Comparison of ENCODE assay signal across 17 cellular contexts in the genomic region with DNA sequence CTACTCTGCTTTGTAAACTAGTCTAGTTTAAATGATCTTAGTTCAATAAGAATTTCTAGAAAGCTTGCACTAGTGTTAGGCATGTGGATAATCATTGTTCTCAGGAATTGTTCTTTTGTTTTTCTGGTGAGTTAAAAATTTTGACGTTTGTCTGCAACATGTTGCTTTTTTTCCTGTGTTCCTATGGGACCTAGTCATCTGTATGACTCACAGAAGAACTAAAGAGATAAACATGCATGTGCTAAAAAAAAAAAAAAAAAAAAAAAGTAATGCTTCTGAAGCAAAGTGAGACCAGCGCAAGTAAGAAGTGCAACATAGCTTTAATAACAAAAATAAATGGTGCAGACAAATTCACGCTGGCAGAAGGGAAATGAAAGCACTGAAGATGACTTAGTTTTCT.
A peak's percentile ranks its signal among the peaks of the same experiment; 100 is the strongest.
DNase-seq lines count a peak whose midpoint lies in the region; TF ChIP-seq lines count a peak whose summit lies in the region.
"Had no signal": no experiment of that assay in that cellular context is flagged by ENCODE, and none has a peak within 500 bp of the region (broad histone marks: within the 10 kb centered on the region; RNA-seq: fewer than 3 reads in every experiment).

No MANE protein-coding gene starts in this region.

- H3K27me3 ChIP-seq in AG04450 (ENCODE audit: control insufficient read depth, insufficient read depth, low read length) (no peaks in the 10 kb centered on the region), brain microvascular endothelial cell (replicated peaks) (no peaks in the 10 kb centered on the region), thyroid gland (no peaks in the 10 kb centered on the region)
- H3K27me3 ChIP-seq: esophagus squamous epithelium, ovary, stomach had no signal

- H3K27ac ChIP-seq in AG04450 (ENCODE audit: low read depth, low read length): no peak overlapping the region
- no peak overlapping the region for H3K27ac ChIP-seq in brain microvascular endothelial cell
- H3K27ac ChIP-seq in thyroid gland: no peak overlapping the region
- H3K27ac ChIP-seq: coronary artery, esophagus squamous epithelium, ovary, stomach had no signal

- no peak for TF ChIP-seq POLR2A in thyroid gland (IDR thresholded peaks at IDR 0.05)

- H3K4me3 ChIP-seq in AG04450 (ENCODE audit: low read depth, low read length): no peak overlapping the region
- no peak overlapping the region for H3K4me3 ChIP-seq in brain microvascular endothelial cell (ENCODE audit: low read depth, low read length)
- H3K4me3 ChIP-seq in thyroid gland (replicated peaks in 1 of 3): no peak overlapping the region
- H3K4me3 ChIP-seq: coronary artery, esophagus squamous epithelium, ovary, stomach had no signal

- 73 to 79% methylated on average over 3 of the region's 3 CpGs for WGBS in thyroid gland, 2 donors

- peak; percentile 1 for DNase-seq in AG04450 (ENCODE audit: low read depth, low spot score)
- DNase-seq in HS-27A (ENCODE audit: low read depth): peak; percentile 57
- peak; percentile 57 for DNase-seq in brain microvascular endothelial cell
- DNase-seq in hepatic stellate cell (ENCODE audit: low spot score): peak; percentile 4
- DNase-seq in thyroid gland: no peak
- no peak for DNase-seq in NCI-H1417 treated with DMSO at 0.1 percent for 48 hours (lab: John Stamatoyannopoulos, UW)
- DNase-seq in activated naive CD4-positive, alpha-beta T cell treated with anti-CD3 and anti-CD28 coated beads, Interleukin-2, amount 50 U/mL, for 16 hours: no peak
- no peak for DNase-seq in DMS153 (lab: John Stamatoyannopoulos, UW)
- DNase-seq: activated CD4-positive, CD25-positive, alpha-beta regulatory T cell; DMS 273 treated with DMSO at 0.1 percent for 48 hours; esophagus squamous epithelium; midbrain; NCI-H2029; ovary; small intestine; stomach had no signal

- H3K9me3 ChIP-seq in AG04450 (ENCODE audit: control insufficient read depth, insufficient read depth, low read length) (no peaks in the 10 kb centered on the region), thyroid gland (no peaks in the 10 kb centered on the region)
- H3K9me3 ChIP-seq: esophagus squamous epithelium, ovary, stomach had no signal

- CTCF ChIA-PET in AG04450 (lab: Charles Lee): no interaction called here

- H3K36me3 ChIP-seq in brain microvascular endothelial cell (replicated peaks): no peaks in the 10 kb centered on the region
- no peaks in the 10 kb centered on the region for H3K36me3 ChIP-seq in thyroid gland
- H3K36me3 ChIP-seq: esophagus squamous epithelium, ovary, stomach had no signal

- TF ChIP-seq CTCF in AG04450 (IDR thresholded peaks at IDR 0.05; ENCODE audit: low read depth, low read length) (no peak), brain microvascular endothelial cell (IDR thresholded peaks at IDR 0.05; ENCODE audit: low read depth, low read length, missing control alignments) (no peak), thyroid gland (IDR thresholded peaks at IDR 0.05) (no peak)

- in situ Hi-C loops in brain microvascular endothelial cell (cut with HindIII; ENCODE audit: low pct_ligation_motif_present, low sequenced_read_pairs): no loop called here

- no peaks in the 10 kb centered on the region for H3K4me1 ChIP-seq in thyroid gland
- H3K4me1 ChIP-seq: esophagus squamous epithelium, stomach had no signal

- intact Hi-C loops in thyroid gland (cut with DNase I): no loop called here

- POLR2A ChIA-PET in AG04450 (lab: Yijun Ruan, JAX): no interaction called here

Comparison
In these comparisons a context has a peak if more than half of its experiments do, and no peak if none do; other contexts are left out.
1. DNase-seq: peak in AG04450 (single experiment), HS-27A (single experiment), brain microvascular endothelial cell (single experiment) and hepatic stellate cell (single experiment); none in thyroid gland (0 of 2), NCI-H1417 treated with DMSO at 0.1 percent for 48 hours (single experiment), activated naive CD4-positive, alpha-beta T cell treated with anti-CD3 and anti-CD28 coated beads, Interleukin-2, amount 50 U/mL, for 16 hours (single experiment) and DMS153 (single experiment).